Comparison of ENCODE assay signal across 9 cellular contexts in genomic region chrX:11137543-11138139, GRCh38. TPM values are rescaled to one million over a fixed set of nuclear protein-coding genes. Genes with fewer than 3 reads are reported as not detected.
A peak's percentile ranks its signal among the peaks of the same experiment; 100 is the strongest.
DNase-seq lines count a peak whose midpoint lies in the region; ATAC-seq, FAIRE-seq and TF ChIP-seq lines count a peak whose summit lies in the region.
"Had no signal": no experiment of that assay in that cellular context is flagged by ENCODE, and none has a peak within 500 bp of the region (broad histone marks: within the 10 kb centered on the region; RNA-seq: fewer than 3 reads in every experiment).

No MANE protein-coding gene starts in this region.

- no peak overlapping the region for H3K4me3 Mint-ChIP-seq in Calu3 (ENCODE audit: low read depth, unreplicated experiment)
- H3K4me3 Mint-ChIP-seq in activated T-helper 1 cell treated with anti-CD3 and anti-CD28 coated beads, Interleukin-12 subunit alpha, Interleukin-12 subunit beta, Interleukin-2, Interleukin-4 antibody, amounts not matched to agents 30 ng/mL and 10 ng/mL and 1 ng/mL, durations not matched to agents 14 hours and 24 hours and 36 hours = no peak overlapping the region
- H3K4me3 Mint-ChIP-seq: memory B cell had no signal

- DNase-seq in Calu3 = peak; percentile 4
- peak; percentile 12 for DNase-seq in HFF-Myc (ENCODE audit: extremely low read depth, low read depth)
- DNase-seq in amniotic epithelial cell (ENCODE audit: low read depth) = peak; percentile 57
- no peak for DNase-seq in left colon
- DNase-seq in stimulated activated CD4-positive, alpha-beta T cell treated with anti-CD3 and anti-CD28 coated beads, Interleukin-4, amount 100 ng/mL, for 24 hours = no peak
- no peak for DNase-seq in HTR-8/SVneo (ENCODE audit: insufficient read length, low spot score)
- DNase-seq in activated T-helper 1 cell treated with anti-CD3 and anti-CD28 coated beads, Interleukin-12 subunit alpha, Interleukin-12 subunit beta, Interleukin-2, Interleukin-4 antibody, amounts not matched to agents 30 ng/mL and 10 ng/mL and 1 ng/mL, durations not matched to agents 14 hours and 24 hours and 36 hours (ENCODE audit: low spot score) = no peak

- H3K27ac Mint-ChIP-seq in Calu3 (ENCODE audit: unreplicated experiment) = no peak overlapping the region
- H3K27ac Mint-ChIP-seq in activated T-helper 1 cell treated with anti-CD3 and anti-CD28 coated beads, Interleukin-12 subunit alpha, Interleukin-12 subunit beta, Interleukin-2, Interleukin-4 antibody, amounts not matched to agents 30 ng/mL and 10 ng/mL and 1 ng/mL, durations not matched to agents 14 hours and 24 hours and 36 hours = no peak overlapping the region
- H3K27ac Mint-ChIP-seq: memory B cell had no signal

- ATAC-seq in left colon (peak; percentile 28), GM21825 (IDR thresholded peaks at IDR 0.05; ENCODE audit: unreplicated experiment) (no peak)

- TF ChIP-seq CTCF in Calu3 (IDR thresholded peaks at IDR 0.05; ENCODE audit: unreplicated experiment) (no peak), HFF-Myc (IDR thresholded peaks at IDR 0.05; ENCODE audit: low read depth, low read length, missing control alignments) (peak; percentile 25)

- no peaks in the 10 kb centered on the region for H3K9me3 Mint-ChIP-seq in Calu3 (ENCODE audit: low read depth, unreplicated experiment)
- H3K9me3 Mint-ChIP-seq in activated T-helper 1 cell treated with anti-CD3 and anti-CD28 coated beads, Interleukin-12 subunit alpha, Interleukin-12 subunit beta, Interleukin-2, Interleukin-4 antibody, amounts not matched to agents 30 ng/mL and 10 ng/mL and 1 ng/mL, durations not matched to agents 14 hours and 24 hours and 36 hours = no peaks in the 10 kb centered on the region
- H3K9me3 Mint-ChIP-seq: memory B cell had no signal

- no TSS peak for BruUV-seq in Calu3 (replicated peaks; lab: Mats Ljungman, UMichigan)

- FAIRE-seq in HTR-8/SVneo (lab: Jason Lieb, UNC) = no peak

- H3K4me3 ChIP-seq in HFF-Myc (replicated peaks; ENCODE audit: low read depth, low read length) = no peak overlapping the region

- intact Hi-C loops in Calu3 (cut with micrococcal nuclease; ENCODE audit: unreplicated experiment) (loop anchor here (1.0 kb wide), 1 partner anchor 947 kb away; no protein-coding TSS in a partner anchor), left colon (cut with DNase I, micrococcal nuclease) (no loop called here)
- intact Hi-C loops in activated T-helper 1 cell treated with anti-CD3 and anti-CD28 coated beads, Interleukin-12 subunit alpha, Interleukin-12 subunit beta, Interleukin-2, Interleukin-4 antibody, amounts not matched to agents 30 ng/mL and 10 ng/mL and 1 ng/mL, durations not matched to agents 14 hours and 24 hours and 36 hours (cut with micrococcal nuclease) = loop anchor here (1.0 to 5.0 kb wide), 2 partner anchors 410 to 948 kb away; no protein-coding TSS in a partner anchor

- H3K27me3 Mint-ChIP-seq in Calu3 (ENCODE audit: unreplicated experiment) = no peaks in the 10 kb centered on the region
- H3K27me3 Mint-ChIP-seq in activated T-helper 1 cell treated with anti-CD3 and anti-CD28 coated beads, Interleukin-12 subunit alpha, Interleukin-12 subunit beta, Interleukin-2, Interleukin-4 antibody, amounts not matched to agents 30 ng/mL and 10 ng/mL and 1 ng/mL, durations not matched to agents 14 hours and 24 hours and 36 hours (ENCODE audit: insufficient read depth) = no peaks in the 10 kb centered on the region
- H3K27me3 Mint-ChIP-seq: memory B cell had no signal

- CTCF ChIA-PET in Calu3 (lab: Charles Lee) = no interaction called here

- H3K4me1 Mint-ChIP-seq in Calu3 (ENCODE audit: low read depth, unreplicated experiment) = no peaks in the 10 kb centered on the region
- H3K4me1 Mint-ChIP-seq in activated T-helper 1 cell treated with anti-CD3 and anti-CD28 coated beads, Interleukin-12 subunit alpha, Interleukin-12 subunit beta, Interleukin-2, Interleukin-4 antibody, amounts not matched to agents 30 ng/mL and 10 ng/mL and 1 ng/mL, durations not matched to agents 14 hours and 24 hours and 36 hours (ENCODE audit: low read depth) = no peaks in the 10 kb centered on the region
- H3K4me1 Mint-ChIP-seq: memory B cell had no signal

- H3K36me3 Mint-ChIP-seq in Calu3 (ENCODE audit: insufficient read depth, unreplicated experiment) = no peaks in the 10 kb centered on the region
- no peaks in the 10 kb centered on the region for H3K36me3 Mint-ChIP-seq in activated T-helper 1 cell treated with anti-CD3 and anti-CD28 coated beads, Interleukin-12 subunit alpha, Interleukin-12 subunit beta, Interleukin-2, Interleukin-4 antibody, amounts not matched to agents 30 ng/mL and 10 ng/mL and 1 ng/mL, durations not matched to agents 14 hours and 24 hours and 36 hours (ENCODE audit: low read depth)
- H3K36me3 Mint-ChIP-seq: memory B cell had no signal

RNA-seq across cellular contexts. Expression of gene HCCS, which starts 26.5 kb away (rescaled TPM):
- total RNA-seq in Calu3 (2022) (47.1 and 49.1 TPM in 2 replicates), left colon (10 to 100 TPM; 40.8 to 43.6 TPM)
- 30.6 and 31.2 TPM in 2 replicates for total RNA-seq in activated T-helper 1 cell treated with anti-CD3 and anti-CD28 coated beads, Interleukin-12 subunit alpha, Interleukin-12 subunit beta, Interleukin-2, Interleukin-4 antibody, amounts not matched to agents 30 ng/mL and 10 ng/mL and 1 ng/mL, durations not matched to agents 14 hours and 24 hours and 36 hours

Comparison
In these comparisons a context has a peak if more than half of its experiments do, and no peak if none do; other contexts are left out.
1. DNase-seq: peak in Calu3 (single experiment), HFF-Myc (single experiment) and amniotic epithelial cell (single experiment); none in left colon (0 of 2), stimulated activated CD4-positive, alpha-beta T cell treated with anti-CD3 and anti-CD28 coated beads, Interleukin-4, amount 100 ng/mL, for 24 hours (single experiment), HTR-8/SVneo (single experiment) and activated T-helper 1 cell treated with anti-CD3 and anti-CD28 coated beads, Interleukin-12 subunit alpha, Interleukin-12 subunit beta, Interleukin-2, Interleukin-4 antibody, amounts not matched to agents 30 ng/mL and 10 ng/mL and 1 ng/mL, durations not matched to agents 14 hours and 24 hours and 36 hours (single experiment).
2. intact Hi-C loops: an anchor here in Calu3 (1.0 kb wide) and activated T-helper 1 cell treated with anti-CD3 and anti-CD28 coated beads, Interleukin-12 subunit alpha, Interleukin-12 subunit beta, Interleukin-2, Interleukin-4 antibody, amounts not matched to agents 30 ng/mL and 10 ng/mL and 1 ng/mL, durations not matched to agents 14 hours and 24 hours and 36 hours (1.0 to 5.0 kb wide); none called in left colon.